Comparison of ENCODE assay signal across 1 cellular context in genomic region chr16:74743668-74744299, GRCh38.
TF ChIP-seq lines count a peak whose summit lies in the region.

No MANE protein-coding gene starts in this region.

TF ChIP-seq in HEK293, 187 proteins besides CTCF, POLR2A, EP300 and RAD21 (continued from another document):
- TF ChIP-seq ZNF132 (tag by site-specific recombination; IDR thresholded peaks at IDR 0.05; ENCODE audit: borderline replicate concordance) (no peak), ZNF660 (tag by site-specific recombination; IDR thresholded peaks at IDR 0.05) (peak; percentile 84; the same call in 1 of the 2 replicates), ZNF549 (tag by site-specific recombination; IDR thresholded peaks at IDR 0.05) (peak; percentile 40; the same call in 1 of the 2 replicates), ZNF140 (tag by site-specific recombination; IDR thresholded peaks at IDR 0.05) (no peak), ZBTB1 (tag by site-specific recombination; IDR thresholded peaks at IDR 0.05) (no peak), ZNF645 (tag by site-specific recombination; IDR thresholded peaks at IDR 0.05) (no peak), ZNF558 (tag by site-specific recombination; IDR thresholded peaks at IDR 0.05) (no peak), ZNF19 (tag by site-specific recombination; IDR thresholded peaks at IDR 0.05; ENCODE audit: low read depth) (peak; percentile 68; the same call in 1 of the 2 replicates), ZNF138 (tag by site-specific recombination; IDR thresholded peaks at IDR 0.05; ENCODE audit: borderline replicate concordance) (no peak), ZEB2 (tag by site-specific recombination; IDR thresholded peaks at IDR 0.05) (peak; percentile 64; the same call in 1 of the 2 replicates), ZSCAN30 (tag by site-specific recombination; IDR thresholded peaks at IDR 0.05) (peak; percentile 44; the same call in 1 of the 2 replicates), ZNF175 (tag by site-specific recombination; IDR thresholded peaks at IDR 0.05) (no peak), ZNF785 (tag by site-specific recombination; IDR thresholded peaks at IDR 0.05) (peak; percentile 54; the same call in 1 of the 2 replicates), ZNF404 (tag by site-specific recombination; IDR thresholded peaks at IDR 0.05) (no peak), ZNF266 (tag by site-specific recombination; IDR thresholded peaks at IDR 0.05; ENCODE audit: low read depth) (no peak), ZNF76 (tag by site-specific recombination; IDR thresholded peaks at IDR 0.05; ENCODE audit: borderline replicate concordance, low read depth) (peak; percentile 62; the same call in 1 of the 2 replicates), ZBTB26 (tag by site-specific recombination; optimal IDR thresholded peaks at IDR 0.05) (no peak), ZFP69B (tag by site-specific recombination; IDR thresholded peaks at IDR 0.05) (peak; percentile 56; the same call in 1 of the 2 replicates), ZBTB48 (tag by site-specific recombination; IDR thresholded peaks at IDR 0.05) (0 out of 2 replicates have a peak, but pooled peaks have one; percentile 15), ZNF157 (tag by site-specific recombination; IDR thresholded peaks at IDR 0.05) (no peak), ZFP37 (tag by site-specific recombination; IDR thresholded peaks at IDR 0.05) (peak; percentile 68), OSR2 (tag by site-specific recombination; IDR thresholded peaks at IDR 0.05) (peak; percentile 75), ZNF18 (tag by site-specific recombination; IDR thresholded peaks at IDR 0.05) (no peak), ZBTB49 (tag by site-specific recombination; IDR thresholded peaks at IDR 0.05; ENCODE audit: low read depth) (no peak), PRDM4 (tag by site-specific recombination; IDR thresholded peaks at IDR 0.05) (no peak), ZNF776 (tag by site-specific recombination; IDR thresholded peaks at IDR 0.05; ENCODE audit: borderline replicate concordance) (no peak), ZNF121 (tag by site-specific recombination; IDR thresholded peaks at IDR 0.05) (no peak), ZXDB (tag by site-specific recombination; IDR thresholded peaks at IDR 0.05) (peak; percentile 88), ZFHX2 (tag by site-specific recombination; conservative IDR thresholded peaks at IDR 0.05) (peak; percentile 10; the same call in 1 of the 2 replicates), ZBTB44 (tag by site-specific recombination; IDR thresholded peaks at IDR 0.05) (0 out of 2 replicates have a peak, but pooled peaks have one; percentile 38), ZNF501 (tag by site-specific recombination; IDR thresholded peaks at IDR 0.05) (peak; percentile 76; the same call in 1 of the 2 replicates), ZBTB7A (tag by site-specific recombination; IDR thresholded peaks at IDR 0.05; ENCODE audit: low read depth) (no peak), BCL6B (tag by site-specific recombination; IDR thresholded peaks at IDR 0.05) (peak; percentile 64), ATF2 (tag by site-specific recombination; IDR thresholded peaks at IDR 0.05; ENCODE audit: low read depth) (no peak), ZNF514 (tag by site-specific recombination; IDR thresholded peaks at IDR 0.05) (no peak), PBX3 (CRISPR knock-in tag; IDR thresholded peaks at IDR 0.05) (no peak), ZNF423 (tag by site-specific recombination; IDR thresholded peaks at IDR 0.05) (peak; percentile 80), ZBTB8A (tag by site-specific recombination; IDR thresholded peaks at IDR 0.05) (peak; percentile 37; the same call in 1 of the 2 replicates), ZNF701 (tag by site-specific recombination; IDR thresholded peaks at IDR 0.05) (no peak), KLF9 (tag by site-specific recombination; IDR thresholded peaks at IDR 0.05; ENCODE audit: low read depth) (peak; percentile 97), ZBTB20 (tag by site-specific recombination; IDR thresholded peaks at IDR 0.05) (peak; percentile 47; the same call in 1 of the 2 replicates)
TF ChIP-seq in HEK293: peak in this region for 68.
